In the genomic region with DNA sequence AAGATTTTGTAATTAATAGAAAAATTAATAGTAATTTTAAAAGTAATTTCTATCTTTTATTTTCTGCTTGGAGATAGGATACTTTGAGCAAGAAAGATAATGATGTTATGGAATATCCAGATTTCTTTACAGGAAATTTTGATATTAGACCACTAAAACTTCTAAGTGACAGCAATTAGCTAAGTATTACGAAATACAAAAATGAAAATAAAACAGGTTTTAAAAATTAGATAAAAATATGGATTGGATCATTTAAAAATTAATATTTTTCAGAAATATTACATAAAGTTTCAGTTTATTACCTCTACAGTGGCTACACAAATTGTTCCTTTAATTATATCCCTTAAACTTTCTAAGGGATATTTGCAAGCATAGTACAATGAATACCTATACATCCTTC, we compare ENCODE assay signal across 21 cellular contexts. TPM values are rescaled to one million over a fixed set of nuclear protein-coding genes. Genes with fewer than 3 reads are reported as not detected.
DNase-seq lines count a peak whose midpoint lies in the region; ATAC-seq, FAIRE-seq and TF ChIP-seq lines count a peak whose summit lies in the region.
"Had no signal": no experiment of that assay in that cellular context is flagged by ENCODE, and none has a peak within 500 bp of the region (broad histone marks: within the 10 kb centered on the region; RNA-seq: fewer than 3 reads in every experiment).

No MANE protein-coding gene starts in this region.

- no peak overlapping the region for H2AK5ac ChIP-seq in IMR-90 (ENCODE audit: low read depth, low read length)

- WGBS in IMR-90 (ENCODE audit: extremely low coverage in 2 of 2, insufficient read length in 1 of 2), 2 experiments, result no CpG with 5 or more reads among the region's 1 CpG
- 86 to 96% (median 91%) methylated on average over 1 of the region's 1 CpG for WGBS in psoas muscle, 3 donors
- WGBS in upper lobe of left lung, 2 donors, result 89 to 94% methylated on average over 1 of the region's 1 CpG

- intact Hi-C loops in IMR-90 (cut with micrococcal nuclease), result no loop called here
- intact Hi-C loops in psoas muscle (cut with DNase I), result no loop called here

- no peak overlapping the region; the same call in 1 of the 2 replicates for H3K18ac ChIP-seq in IMR-90 (ENCODE audit: low read depth, low read length)

- ATAC-seq in IMR-90 (ENCODE audit: low read depth), result no peak
- no peak for ATAC-seq in psoas muscle
- no peak for ATAC-seq in upper lobe of left lung (ENCODE audit: low FRiP score in 2 of 2)
- ATAC-seq: A549; CD8-positive, alpha-beta T cell; GM12878 had no signal

- H3K36me3 ChIP-seq in IMR-90 (ENCODE audit: control insufficient read depth, insufficient read depth, low read length) (no peaks in the 10 kb centered on the region), psoas muscle (ENCODE audit: insufficient read depth in 1 of 2, low read depth in 1 of 2) (no peaks in the 10 kb centered on the region), upper lobe of left lung (no peaks in the 10 kb centered on the region)
- H3K36me3 ChIP-seq: BLaER1 treated with 17β-estradiol and CSF1 and Interleukin-3, amounts not matched to agents 10 nM and 100 nM had no signal

- no peak overlapping the region for H3K4ac ChIP-seq in IMR-90 (ENCODE audit: low read depth, low read length)

- no peak overlapping the region for H3K4me3 ChIP-seq in IMR-90 (ENCODE audit: insufficient read depth, low read depth, low read length)
- H3K4me3 ChIP-seq in psoas muscle, result no peak overlapping the region
- no peak overlapping the region for H3K4me3 ChIP-seq in upper lobe of left lung
- H3K4me3 ChIP-seq: A549; BLaER1 treated with 17β-estradiol and CSF1 and Interleukin-3, amounts not matched to agents 10 nM and 100 nM; GM12878 had no signal

- H2BK20ac ChIP-seq in IMR-90 (ENCODE audit: low read depth, low read length), result no peak overlapping the region

- H3K27ac ChIP-seq in IMR-90 (ENCODE audit: insufficient read depth, low read length) (no peak overlapping the region), psoas muscle (peak overlapping the region; percentile 80), upper lobe of left lung (no peak overlapping the region)
- H3K27ac ChIP-seq: A549; BLaER1 treated with 17β-estradiol and CSF1 and Interleukin-3, amounts not matched to agents 10 nM and 100 nM; C4-2B had no signal

- in situ Hi-C loops in IMR-90 (cut with MboI; ENCODE audit: low sequenced_read_pairs), result loop anchor here (10.0 kb wide), 1 partner anchor 1160 kb away; no protein-coding TSS in a partner anchor

- no peak overlapping the region; the same call in 1 of the 2 replicates for H2BK120ac ChIP-seq in IMR-90 (ENCODE audit: low read depth, low read length)

- no TSS peak for BruUV-seq in IMR-90 (replicated peaks; lab: Mats Ljungman, UMichigan)

- no peak overlapping the region for H4K91ac ChIP-seq in IMR-90 (ENCODE audit: insufficient read depth, low read depth, low read length)

- H4K20me1 ChIP-seq in IMR-90 (ENCODE audit: insufficient read depth, low read length), result no peaks in the 10 kb centered on the region; the same call in 1 of the 2 replicates
- H4K20me1 ChIP-seq: BLaER1 treated with 17β-estradiol and CSF1 and Interleukin-3, amounts not matched to agents 10 nM and 100 nM had no signal

- no peak overlapping the region for H2AFZ ChIP-seq in IMR-90 (replicated peaks; ENCODE audit: low read length, poor library complexity)

- no peak overlapping the region for H2BK5ac ChIP-seq in IMR-90 (ENCODE audit: low read depth, low read length, poor library complexity, severe bottlenecking)

- no peak overlapping the region for H3K56ac ChIP-seq in IMR-90 (ENCODE audit: extremely low read depth, insufficient read depth, low read length)

- no peak overlapping the region for H4K5ac ChIP-seq in IMR-90 (ENCODE audit: low read depth, low read length)

- dilution Hi-C loops in IMR-90 (cut with HindIII; ENCODE audit: low sequenced_read_pairs, unreplicated experiment), result no loop called here

- H3K79me1 ChIP-seq in IMR-90 (ENCODE audit: low read depth in 1 of 2, low read length in 2 of 2), result no peaks in the 10 kb centered on the region; a peak in 1 of 4 replicates

- H3K27me3 ChIP-seq in IMR-90 (ENCODE audit: control insufficient read depth, insufficient read depth, low read length) (no peaks in the 10 kb centered on the region), psoas muscle (ENCODE audit: insufficient read depth in 3 of 3, low read length in 2 of 3) (no peaks in the 10 kb centered on the region), upper lobe of left lung (no peaks in the 10 kb centered on the region)
- H3K27me3 ChIP-seq: BLaER1 treated with 17β-estradiol and CSF1 and Interleukin-3, amounts not matched to agents 10 nM and 100 nM had no signal

- TF ChIP-seq POLR2A in IMR-90 (IDR thresholded peaks at IDR 0.05; ENCODE audit: low read depth, low read length), result no peak
- no peak for TF ChIP-seq POLR2A in upper lobe of left lung (IDR thresholded peaks at IDR 0.05)

- TF ChIP-seq CTCF in IMR-90 (conservative IDR thresholded peaks at IDR 0.05; ENCODE audit: low read depth, low read length) (no peak), psoas muscle (IDR thresholded peaks at IDR 0.05) (no peak), upper lobe of left lung (IDR thresholded peaks at IDR 0.05) (no peak)

- H4K8ac ChIP-seq in IMR-90 (ENCODE audit: low read depth in 2 of 2, low read length in 2 of 2), result no peak overlapping the region

- H2BK15ac ChIP-seq in IMR-90 (ENCODE audit: low read depth, low read length), result no peak overlapping the region

- H3K23ac ChIP-seq in IMR-90 (ENCODE audit: low read depth, low read length), result no peak overlapping the region

- CTCF ChIA-PET in IMR-90 (lab: Yijun Ruan, JAX), result no interaction called here

- no peak overlapping the region for H3K4me2 ChIP-seq in IMR-90 (ENCODE audit: low read depth, low read length)
- H3K4me2 ChIP-seq: A549; BLaER1 treated with 17β-estradiol and CSF1 and Interleukin-3, amounts not matched to agents 10 nM and 100 nM had no signal

- peaks cover 7% of the 10 kb centered on the region for H3K4me1 ChIP-seq in IMR-90 (ENCODE audit: control insufficient read depth, insufficient read depth, low read length)
- H3K4me1 ChIP-seq in psoas muscle, result peaks cover 41% of the 10 kb centered on the region
- H3K4me1 ChIP-seq in upper lobe of left lung, result peaks cover under 1 to 5% (median 4%) of the 10 kb centered on the region in 4 donors

- no peaks in the 10 kb centered on the region for H3K9me3 ChIP-seq in IMR-90 (ENCODE audit: control insufficient read depth, insufficient read depth, low read length)
- no peaks in the 10 kb centered on the region for H3K9me3 ChIP-seq in psoas muscle
- no peaks in the 10 kb centered on the region for H3K9me3 ChIP-seq in upper lobe of left lung
- H3K9me3 ChIP-seq: A549, Caco-2 had no signal

- POLR2A ChIA-PET in IMR-90 (lab: Charles Lee; ENCODE audit: unreplicated experiment), result no interaction called here

- TF ChIP-seq EP300 in upper lobe of left lung (IDR thresholded peaks at IDR 0.05), result no peak

- DNase-seq in IMR-90 (no peak), psoas muscle (no peak), upper lobe of left lung (no peak), NCI-H1417 (lab: John Stamatoyannopoulos, UW) (no peak)
- no peak for DNase-seq in activated CD4-positive, alpha-beta T cell treated with anti-CD3 and anti-CD28 coated beads for 1 hour
- DNase-seq: 8988T; AML-193; Caco-2; Calu3; CD4-positive, alpha-beta T cell; CD8-positive, alpha-beta T cell; DMS79 treated with DMSO at 0.1 percent for 48 hours; GDM1 had no signal

- TF ChIP-seq RAD21 in IMR-90 (IDR thresholded peaks at IDR 0.05; ENCODE audit: low read length), result no peak

- H2AK9ac ChIP-seq in IMR-90 (replicated peaks; ENCODE audit: low read depth, low read length, poor library complexity), result no peak overlapping the region

- FAIRE-seq in G401.6 (lab: Jason Lieb, UNC), result peak; percentile 25
- FAIRE-seq: A549, D721Med, GM12878, GM12892, GM18507 had no signal

- no peak overlapping the region for H3K9ac ChIP-seq in IMR-90 (ENCODE audit: low read depth, low read length)
- H3K9ac ChIP-seq: BLaER1 treated with 17β-estradiol and CSF1 and Interleukin-3, amounts not matched to agents 10 nM and 100 nM had no signal

- no peak overlapping the region for H3K14ac ChIP-seq in IMR-90 (replicated peaks; ENCODE audit: low read depth, low read length)

- H3K9me1 ChIP-seq in IMR-90 (ENCODE audit: insufficient read depth, low read length), result no peaks in the 10 kb centered on the region; the same call in 1 of the 2 replicates

TF ChIP-seq in IMR-90, 13 proteins besides CTCF, POLR2A, EP300 and RAD21:
- TF ChIP-seq CEBPB (IDR thresholded peaks at IDR 0.05; ENCODE audit: low read depth, low read length) (0 out of 2 replicates have a peak, but pooled peaks have one; percentile 35), CHD1 (IDR thresholded peaks at IDR 0.05; ENCODE audit: low read depth, low read length) (no peak)
TF ChIP-seq in IMR-90: peak in this region for 1.

RNA-seq across cellular contexts. Expression of a gene that starts 4.2 kb away (rescaled TPM):
- total RNA-seq in IMR-90 (2012; rRNA removed), result under 0.01 TPM in 2 replicates
- 0.07 TPM in 2 replicates for polyA plus RNA-seq in IMR-90 (2012; rRNA removed)
- polyA plus RNA-seq in IMR-90 (2012; cell fraction: cytosol; rRNA removed), result 0.02 and 0.03 TPM in 2 replicates
- 0.05 and 0.42 TPM in 2 replicates for polyA plus RNA-seq in IMR-90 (2012; cell fraction: nucleus; rRNA removed; ENCODE audit: low replicate concordance)
- 10 to 100 TPM in 1 of 4 donors, 1 to 10 TPM in 3; 1.2 to 23.4 (median 2.2) TPM for total RNA-seq in psoas muscle
- 100 to 1,000 TPM in 1 of 3 donors, 10 to 100 TPM in 1, under 1 TPM in 1; 0.09 to 143 (median 30.0) TPM for polyA plus RNA-seq in psoas muscle
- 1 to 10 TPM in 5 of 6 donors, under 1 TPM in 1; 0.64 to 2.6 (median 1.2) TPM for total RNA-seq in upper lobe of left lung

RNA-seq across cellular contexts. Expression of a gene that starts 10.3 kb away (rescaled TPM):
- total RNA-seq in IMR-90 (2012; rRNA removed), result 37.2 and 47.1 TPM in 2 replicates
- polyA plus RNA-seq in IMR-90 (2012; rRNA removed), result 42.6 and 43.7 TPM in 2 replicates
- polyA plus RNA-seq in IMR-90 (2012; cell fraction: cytosol; rRNA removed), result 45.5 and 55.1 TPM in 2 replicates
- 42.3 and 49.2 TPM in 2 replicates for polyA plus RNA-seq in IMR-90 (2012; cell fraction: nucleus; rRNA removed; ENCODE audit: low replicate concordance)
- total RNA-seq in psoas muscle, result 10 to 100 TPM; 26.5 to 53.3 (median 41.3) TPM
- 10 to 100 TPM; 38.0 to 73.9 (median 56.4) TPM for polyA plus RNA-seq in psoas muscle
- total RNA-seq in upper lobe of left lung, result 100 to 1,000 TPM in 1 of 6 donors, 10 to 100 TPM in 5; 38.7 to 101 (median 59.2) TPM
